In genomic region chr5:119501671-119502179, GRCh38 we compare ENCODE assay signal across 19 cellular contexts. TPM values are rescaled to one million over a fixed set of nuclear protein-coding genes. Genes with fewer than 3 reads are reported as not detected.
A peak's percentile ranks its signal among the peaks of the same experiment; 100 is the strongest.
DNase-seq lines count a peak whose midpoint lies in the region; ATAC-seq and TF ChIP-seq lines count a peak whose summit lies in the region.
"Had no signal": no experiment of that assay in that cellular context is flagged by ENCODE, and none has a peak within 500 bp of the region (broad histone marks: within the 10 kb centered on the region; RNA-seq: fewer than 3 reads in every experiment).

No MANE protein-coding gene starts in this region.

- intact Hi-C loops in prostate gland (cut with DNase I), result no loop called here

- ATAC-seq in HG03175 (IDR thresholded peaks at IDR 0.05; ENCODE audit: unreplicated experiment), result no peak
- ATAC-seq: CD8-positive, alpha-beta T cell; GM12878; GM23338; HCT116 had no signal

- no peak for TF ChIP-seq POLR2A in prostate gland (IDR thresholded peaks at IDR 0.05)

- no peaks in the 10 kb centered on the region for H3K9me3 ChIP-seq in prostate gland
- H3K9me3 ChIP-seq: Caco-2 had no signal

- DNase-seq in LNCaP clone FGC (ENCODE audit: low read depth) (peak; percentile 97), prostate gland (ENCODE audit: low spot score) (peak; percentile 30), DMS 273 treated with DMSO at 0.1 percent for 48 hours (lab: John Stamatoyannopoulos, UW) (no peak)
- DNase-seq in effector CD4-positive, alpha-beta T cell, result no peak
- DNase-seq: Caco-2; CD4-positive, CD25-positive, alpha-beta regulatory T cell; CD8-positive, alpha-beta T cell; DMS79; EL; GDM1; H9; HFFc6 had no signal

- TF ChIP-seq CTCF in LNCaP clone FGC (IDR thresholded peaks at IDR 0.05; ENCODE audit: control insufficient read depth, extremely low read depth, insufficient read depth) (no peak), VCaP (conservative IDR thresholded peaks at IDR 0.05) (no peak), prostate gland (IDR thresholded peaks at IDR 0.05) (no peak)

- no peaks in the 10 kb centered on the region for H3K36me3 ChIP-seq in prostate gland

- H3K4me3 ChIP-seq in LNCaP clone FGC (ENCODE audit: low read depth, low read length) (no peak overlapping the region; the same call in 1 of the 2 replicates), prostate gland (no peak overlapping the region)
- H3K4me3 ChIP-seq: BLaER1, GM12878, GM23338 had no signal

- no peaks in the 10 kb centered on the region for H3K4me1 ChIP-seq in prostate gland (replicated peaks)
- H3K4me1 ChIP-seq: BLaER1, Caco-2 had no signal

- H3K27ac ChIP-seq in VCaP, result peak overlapping the region; percentile 77
- peak overlapping the region; percentile 4 to 39 for H3K27ac ChIP-seq in prostate gland
- H3K27ac ChIP-seq: BLaER1, C4-2B had no signal

- WGBS in prostate gland, result 49% methylated on average over 2 of the region's 2 CpGs

- H3K27me3 ChIP-seq in prostate gland (replicated peaks; ENCODE audit: insufficient read depth), result no peaks in the 10 kb centered on the region
- H3K27me3 ChIP-seq: BLaER1 had no signal

RNA-seq across cellular contexts. Expression of gene HSD17B4, which starts 49.4 kb away (rescaled TPM):
- 100 to 1,000 TPM in 1 of 2 donors, 10 to 100 TPM in 1; 93.7 to 225 TPM for total RNA-seq in prostate gland

Comparison
In these comparisons a context has a peak if more than half of its experiments do, and no peak if none do; other contexts are left out.
1. DNase-seq: peak in LNCaP clone FGC (single experiment) and prostate gland (single experiment); none in DMS 273 treated with DMSO at 0.1 percent for 48 hours (single experiment) and effector CD4-positive, alpha-beta T cell (single experiment).